ENCODE assay signal across 13 cellular contexts in genomic region chr11:73176145-73176891, GRCh38. TPM values are rescaled to one million over a fixed set of nuclear protein-coding genes. Genes with fewer than 3 reads are reported as not detected.
DNase-seq lines count a peak whose midpoint lies in the region; ATAC-seq and TF ChIP-seq lines count a peak whose summit lies in the region.
"Had no signal": no experiment of that assay in that cellular context is flagged by ENCODE, and none has a peak within 500 bp of the region (broad histone marks: within the 10 kb centered on the region; RNA-seq: fewer than 3 reads in every experiment).

No MANE protein-coding gene starts in this region.

- H3K4me3 ChIP-seq in DOHH2 (ENCODE audit: low read length) (peak overlapping the region; percentile 27; the same call in 1 of the 2 replicates), coronary artery (no peak overlapping the region), BE2C (ENCODE audit: low read depth, low read length) (no peak overlapping the region)
- H3K4me3 ChIP-seq in naive thymus-derived CD4-positive, alpha-beta T cell (ENCODE audit: low read length): no peak overlapping the region
- H3K4me3 ChIP-seq: SK-N-MC had no signal

- DNase-seq in coronary artery (ENCODE audit: low spot score) (no peak), posterior vena cava (ENCODE audit: low spot score) (peak; percentile 43), BE2C (no peak)
- DNase-seq in naive thymus-derived CD4-positive, alpha-beta T cell: no peak
- DNase-seq: activated T-cell treated with anti-CD3 and anti-CD28 coated beads, Interleukin-2, amount 50 U/mL, for 1 hour; CD4-positive, alpha-beta T cell; NCI-H2029 treated with DMSO at 0.1 percent for 48 hours had no signal

- peaks cover 26 to 37% (median 29%) of the 10 kb centered on the region in 3 donors for H3K4me1 Mint-ChIP-seq in IgD-negative memory B cell
- peaks cover 4 to 32% (median 10%) of the 10 kb centered on the region in 7 donors for H3K4me1 Mint-ChIP-seq in naive thymus-derived CD4-positive, alpha-beta T cell
- H3K4me1 Mint-ChIP-seq: WTC11 had no signal

- no peaks in the 10 kb centered on the region for H4K20me1 ChIP-seq in DOHH2 (ENCODE audit: control insufficient read depth, insufficient read depth, low read depth, low read length)

- H3K4me1 ChIP-seq in DOHH2 (ENCODE audit: control insufficient read depth, low read length) (peaks cover 61% of the 10 kb centered on the region), BE2C (no peaks in the 10 kb centered on the region)
- no peaks in the 10 kb centered on the region for H3K4me1 ChIP-seq in naive thymus-derived CD4-positive, alpha-beta T cell (ENCODE audit: control insufficient read depth in 2 of 2, insufficient read depth in 2 of 2, low read length in 2 of 2)

- H3K9me2 ChIP-seq in DOHH2 (replicated peaks; ENCODE audit: control insufficient read depth, low read length): no peaks in the 10 kb centered on the region

- H3K4me2 ChIP-seq in DOHH2 (ENCODE audit: low read length): peak overlapping the region; percentile 33

- H3K4me3 Mint-ChIP-seq in IgD-negative memory B cell: peak overlapping the region in 2 of 4 donors; percentile 65 to 91
- H3K4me3 Mint-ChIP-seq in naive thymus-derived CD4-positive, alpha-beta T cell: peak overlapping the region in 1 of 10 donors; percentile 13
- H3K4me3 Mint-ChIP-seq: CD4-positive, alpha-beta T cell; WTC11 had no signal

- H3K9me3 ChIP-seq in DOHH2 (ENCODE audit: control insufficient read depth, insufficient read depth, low read length): no peaks in the 10 kb centered on the region
- H3K9me3 ChIP-seq in BE2C: no peaks in the 10 kb centered on the region
- H3K9me3 ChIP-seq in naive thymus-derived CD4-positive, alpha-beta T cell (ENCODE audit: control insufficient read depth in 2 of 3, low read length in 3 of 3): no peaks in the 10 kb centered on the region

- H3K27ac Mint-ChIP-seq in IgD-negative memory B cell: peak overlapping the region in 2 of 3 donors; percentile 63 to 89
- H3K27ac Mint-ChIP-seq in naive thymus-derived CD4-positive, alpha-beta T cell: peak overlapping the region in 4 of 9 donors; percentile 40 to 57 (median 54)
- H3K27ac Mint-ChIP-seq: CD4-positive, alpha-beta T cell; WTC11 had no signal

- H3K27ac ChIP-seq in DOHH2 (ENCODE audit: low read depth, low read length): no peak overlapping the region
- H3K27ac ChIP-seq in coronary artery: peak overlapping the region; percentile 75 to 90
- H3K27ac ChIP-seq in naive thymus-derived CD4-positive, alpha-beta T cell (ENCODE audit: low read depth, low read length): no peak overlapping the region
- H3K27ac ChIP-seq: SK-N-MC had no signal

- intact Hi-C loops in posterior vena cava (cut with DNase I): loop anchor here (2.0 to 10.0 kb wide), 3 partner anchors 346 to 452 kb away; no protein-coding TSS in a partner anchor
- intact Hi-C loops in naive thymus-derived CD4-positive, alpha-beta T cell (cut with micrococcal nuclease): loop anchor here in 1 of 2 donors (5.0 kb wide), 1 partner anchor 329 kb away; no protein-coding TSS in a partner anchor

- no peaks in the 10 kb centered on the region for H3K27me3 Mint-ChIP-seq in IgD-negative memory B cell
- H3K27me3 Mint-ChIP-seq in naive thymus-derived CD4-positive, alpha-beta T cell: peaks cover 0 to 15% (median 0%) of the 10 kb centered on the region in 5 donors
- H3K27me3 Mint-ChIP-seq: CD4-positive, alpha-beta T cell had no signal

- TF ChIP-seq CTCF in DOHH2 (IDR thresholded peaks at IDR 0.05; ENCODE audit: low read depth, low read length, poor library complexity, severe bottlenecking): no peak
- TF ChIP-seq CTCF in coronary artery (IDR thresholded peaks at IDR 0.05): no peak
- TF ChIP-seq CTCF in BE2C (IDR thresholded peaks at IDR 0.05; ENCODE audit: low read depth, low read length): no peak

- H3K27me3 ChIP-seq in DOHH2 (ENCODE audit: control insufficient read depth, low read length) (no peaks in the 10 kb centered on the region), BE2C (no peaks in the 10 kb centered on the region)
- peaks cover 0 to 2% of the 10 kb centered on the region in 2 donors for H3K27me3 ChIP-seq in naive thymus-derived CD4-positive, alpha-beta T cell (ENCODE audit: control insufficient read depth in 2 of 2, insufficient read depth in 2 of 2, low read length in 2 of 2)

- H3K36me3 Mint-ChIP-seq in IgD-negative memory B cell: peaks cover 3% of the 10 kb centered on the region
- no peaks in the 10 kb centered on the region for H3K36me3 Mint-ChIP-seq in naive thymus-derived CD4-positive, alpha-beta T cell
- H3K36me3 Mint-ChIP-seq: WTC11 had no signal

- H3K79me2 ChIP-seq in DOHH2 (ENCODE audit: control insufficient read depth, low read length): 0 out of 2 replicates have a peak, but pooled peaks cover 5% of the 10 kb centered on the region

- no peak for ATAC-seq in naive thymus-derived CD4-positive, alpha-beta T cell
- ATAC-seq in HG03439 (IDR thresholded peaks at IDR 0.05; ENCODE audit: unreplicated experiment): no peak
- ATAC-seq: WTC11 had no signal

- CTCF ChIA-PET in naive thymus-derived CD4-positive, alpha-beta T cell (lab: Charles Lee): interaction anchor here (0.6 to 6.8 kb wide), 11 partner anchors 12 to 590 kb away, joined by 3 to 89 read pairs (median 4); no protein-coding TSS in a partner anchor

- H3F3A ChIP-seq in DOHH2 (ENCODE audit: control insufficient read depth, insufficient read depth): 0 out of 2 replicates have a peak, but pooled peaks cover 3% of the 10 kb centered on the region

- H3K36me3 ChIP-seq in DOHH2 (ENCODE audit: control insufficient read depth, low read length) (no peaks in the 10 kb centered on the region), BE2C (no peaks in the 10 kb centered on the region)
- H3K36me3 ChIP-seq in naive thymus-derived CD4-positive, alpha-beta T cell (ENCODE audit: control insufficient read depth in 2 of 3, insufficient read depth in 3 of 3, low read length in 3 of 3): no peaks in the 10 kb centered on the region

- POLR2A ChIA-PET in naive thymus-derived CD4-positive, alpha-beta T cell (lab: Charles Lee): interaction anchor here (2.1 kb wide), 1 partner anchor 344 kb away, joined by 8 read pairs; no protein-coding TSS in a partner anchor

- no peaks in the 10 kb centered on the region for H3K9me3 Mint-ChIP-seq in IgD-negative memory B cell
- no peaks in the 10 kb centered on the region for H3K9me3 Mint-ChIP-seq in naive thymus-derived CD4-positive, alpha-beta T cell
- H3K9me3 Mint-ChIP-seq: CD4-positive, alpha-beta T cell; WTC11 had no signal

RNA-seq across cellular contexts. Expression of gene FCHSD2, which starts 34.2 kb away (rescaled TPM):
- polyA plus RNA-seq in IgD-negative memory B cell: 72.1 TPM
- 10 to 100 TPM; 55.6 to 62.1 TPM for total RNA-seq in posterior vena cava
- polyA plus RNA-seq in BE2C (2012; ENCODE audit: insufficient read depth, insufficient read length, low read depth): 11.7 TPM
- 10 to 100 TPM; 48.3 to 69.9 (median 49.6) TPM for total RNA-seq in naive thymus-derived CD4-positive, alpha-beta T cell
- polyA plus RNA-seq in naive thymus-derived CD4-positive, alpha-beta T cell: 10 to 100 TPM; 18.3 to 20.2 TPM

RNA-seq across cellular contexts. Expression of gene P2RY2, which starts 41.8 kb away (rescaled TPM):
- polyA plus RNA-seq in IgD-negative memory B cell: 0.13 TPM
- total RNA-seq in posterior vena cava: 1 to 10 TPM in 1 of 2 donors, under 1 TPM in 1; 0.74 to 3.1 TPM
- polyA plus RNA-seq in BE2C (2012; ENCODE audit: insufficient read depth, insufficient read length, low read depth): 0.28 TPM
- 1 to 10 TPM in 1 of 5 experiments, under 1 TPM in 1, not detected in 3; 0.90 to 5.3 TPM for total RNA-seq in naive thymus-derived CD4-positive, alpha-beta T cell
- not detected for polyA plus RNA-seq in naive thymus-derived CD4-positive, alpha-beta T cell
- total RNA-seq: CD4-positive, alpha-beta T cell; frontal cortex had no signal

Comparison
In these comparisons a context has a peak if more than half of its experiments do, and no peak if none do; other contexts are left out.
1. H3K27ac ChIP-seq: peak in coronary artery (2 of 2); none in DOHH2 (single experiment) and naive thymus-derived CD4-positive, alpha-beta T cell (single experiment).